In genomic region chr6:135060076-135060475, GRCh38 we compare ENCODE assay signal across 30 cellular contexts.
"Had no signal": no experiment of that assay in that cellular context is flagged by ENCODE, and none has a peak within 500 bp of the region (broad histone marks: within the 10 kb centered on the region; RNA-seq: fewer than 3 reads in every experiment).

No MANE protein-coding gene starts in this region.

- H3K36me3 ChIP-seq: left lung, lower lobe of right lung, neural progenitor cell, pancreas, right atrium auricular region, right lobe of liver, tibial nerve, uterus had no signal

- H3K4me1 Mint-ChIP-seq: mesothelial cell of epicardium, nephron progenitor cell, neural progenitor cell had no signal

- ATAC-seq: left colon; left lung; lower lobe of right lung; natural killer cell; pancreas; psoas muscle; right lobe of liver; stimulated activated memory B cell treated with anti-CD40 and anti-IgM and Interleukin-4, amounts not matched to agents 10 μg/mL and 1 μg/mL and 100 μg/mL, for 72 hours; stimulated activated naive CD8-positive, alpha-beta T cell treated with anti-CD3 and anti-CD28 coated beads, Interleukin-15, amount 100 ng/mL, for 72 hours had no signal

- H3K9ac ChIP-seq: neural progenitor cell had no signal

- H3K27me3 ChIP-seq: left lung, neural progenitor cell, pancreas, right atrium auricular region, right lobe of liver, tibial nerve, uterus had no signal

- H3K4me3 ChIP-seq: left lung, lower lobe of right lung, neural progenitor cell, pancreas, psoas muscle, right atrium auricular region, right lobe of liver, smooth muscle cell, tibial nerve, uterus had no signal

- H3K9me3 Mint-ChIP-seq: mesothelial cell of epicardium; naive B cell; natural killer cell; nephron progenitor cell; neural progenitor cell; stimulated activated memory B cell treated with anti-CD40 and anti-IgM and Interleukin-4, amounts not matched to agents 10 μg/mL and 1 μg/mL and 100 μg/mL, for 72 hours; stimulated activated naive CD8-positive, alpha-beta T cell treated with anti-CD3 and anti-CD28 coated beads, Interleukin-15, amount 100 ng/mL, for 72 hours; type B pancreatic cell had no signal

- FAIRE-seq: islet of Langerhans, kidney, pancreas had no signal

- H3K4me1 ChIP-seq: left lung, lower lobe of right lung, neural progenitor cell, pancreas, right lobe of liver, uterus had no signal

- H3K36me3 Mint-ChIP-seq: immature natural killer cell; mesothelial cell of epicardium; naive B cell; natural killer cell; neural progenitor cell; stimulated activated memory B cell treated with anti-CD40 and anti-IgM and Interleukin-4, amounts not matched to agents 10 μg/mL and 1 μg/mL and 100 μg/mL, for 72 hours; type B pancreatic cell had no signal

- H3K4me3 Mint-ChIP-seq: immature natural killer cell; mesothelial cell of epicardium; natural killer cell; nephron progenitor cell; neural progenitor cell; stimulated activated memory B cell treated with anti-CD40 and anti-IgM and Interleukin-4, amounts not matched to agents 10 μg/mL and 1 μg/mL and 100 μg/mL, for 72 hours; stimulated activated naive CD8-positive, alpha-beta T cell treated with anti-CD3 and anti-CD28 coated beads, Interleukin-15, amount 100 ng/mL, for 72 hours; type B pancreatic cell had no signal

- H3K27ac ChIP-seq: left lung, lower lobe of right lung, neural progenitor cell, pancreas, psoas muscle, right atrium auricular region, right lobe of liver, tibial nerve, uterus had no signal

- H3K4me2 ChIP-seq: neural progenitor cell, smooth muscle cell had no signal

- H3K9me3 ChIP-seq: left lung, lower lobe of right lung, pancreas, psoas muscle, right atrium auricular region, right lobe of liver, tibial nerve, uterus had no signal

- H3K27ac Mint-ChIP-seq: immature natural killer cell; mesothelial cell of epicardium; naive B cell; natural killer cell; nephron progenitor cell; neural progenitor cell; stimulated activated memory B cell treated with anti-CD40 and anti-IgM and Interleukin-4, amounts not matched to agents 10 μg/mL and 1 μg/mL and 100 μg/mL, for 72 hours; stimulated activated naive CD8-positive, alpha-beta T cell treated with anti-CD3 and anti-CD28 coated beads, Interleukin-15, amount 100 ng/mL, for 72 hours; type B pancreatic cell had no signal

- H3K27me3 Mint-ChIP-seq: naive B cell; stimulated activated memory B cell treated with anti-CD40 and anti-IgM and Interleukin-4, amounts not matched to agents 10 μg/mL and 1 μg/mL and 100 μg/mL, for 72 hours; stimulated activated naive CD8-positive, alpha-beta T cell treated with anti-CD3 and anti-CD28 coated beads, Interleukin-15, amount 100 ng/mL, for 72 hours had no signal

- DNase-seq: hypothalamus; immature natural killer cell; kidney; left colon; left lung; lower lobe of right lung; mammary epithelial cell; mesenchymal stem cell; naive B cell; natural killer cell; nephron progenitor cell; pancreas; psoas muscle; right lobe of liver; stimulated activated CD4-positive, alpha-beta T cell treated with anti-CD3 and anti-CD28 coated beads, Interleukin-1b, Interleukin-23, amount 100 ng/mL, for 48 hours; stimulated activated CD4-positive, alpha-beta T cell treated with anti-CD3 and anti-CD28 coated beads, Interleukin-2, amount 100 ng/mL, for 48 hours; stimulated activated CD4-positive, alpha-beta T cell treated with anti-CD3 and anti-CD28 coated beads, Interleukin-4, amount 100 ng/mL, for 4 hours; stimulated activated CD8-positive, alpha-beta memory T cell treated with anti-CD3 and anti-CD28 coated beads, Interleukin-4, amount 100 ng/mL, for 48 hours; stimulated activated naive CD4-positive, alpha-beta T cell treated with Interleukin-2 at 50 U/mL for 16 hours; stimulated activated naive CD8-positive, alpha-beta T cell treated with anti-CD3 and anti-CD28 coated beads, Interleukin-15, amount 100 ng/mL, for 72 hours; substantia nigra; uterus had no signal
